Comparison of ENCODE assay signal across 35 cellular contexts in genomic region chr11:105429421-105429965, GRCh38.
"Had no signal": no experiment of that assay in that cellular context is flagged by ENCODE, and none has a peak within 500 bp of the region (broad histone marks: within the 10 kb centered on the region; RNA-seq: fewer than 3 reads in every experiment).

No MANE protein-coding gene starts in this region.

- H3K36me3 ChIP-seq: adrenal gland, esophagus muscularis mucosa, gastrocnemius medialis, heart left ventricle had no signal

- H3K4me1 ChIP-seq: adrenal gland, body of pancreas, esophagus muscularis mucosa, foreskin keratinocyte, gastrocnemius medialis, heart left ventricle had no signal

- H3K4me3 ChIP-seq: adrenal gland, body of pancreas, esophagus muscularis mucosa, gastrocnemius medialis, heart left ventricle had no signal

- ATAC-seq: activated CD4-positive, alpha-beta T cell treated with anti-CD3 and anti-CD28 coated beads for 36 hours; activated CD8-positive, alpha-beta memory T cell treated with anti-CD3 and anti-CD28 coated beads, Interleukin-2, amount 10 ng/mL, durations not matched to agents 7 days and 5 days; activated CD8-positive, alpha-beta T cell treated with anti-CD3 and anti-CD28 coated beads, Interleukin-2, amount 10 ng/mL, durations not matched to agents 7 days and 5 days; activated naive CD8-positive, alpha-beta T cell treated with anti-CD3 and anti-CD28 coated beads, Interleukin-2, amount 50 U/mL, for 24 hours; body of pancreas; effector memory CD8-positive, alpha-beta T cell; gastrocnemius medialis; heart left ventricle; T-helper 17 cell had no signal

- DNase-seq: activated CD4-positive, alpha-beta memory T cell treated with anti-CD3 and anti-CD28 coated beads for 36 hours; activated CD4-positive, alpha-beta T cell treated with anti-CD3 and anti-CD28 coated beads for 36 hours; activated CD4-positive, alpha-beta T cell treated with anti-CD3 and anti-CD28 coated beads, Interleukin-2, amount 10 ng/mL, durations not matched to agents 24 days and 14 days; activated CD4-positive, CD25-positive, alpha-beta regulatory T cell; activated CD4-positive, CD25-positive, alpha-beta regulatory T cell treated with anti-CD3 and anti-CD28 coated beads, Interleukin-2, amount 50 U/mL, for 72 hours; activated CD8-positive, alpha-beta memory T cell treated with anti-CD3 and anti-CD28 coated beads, Interleukin-2, amount 10 ng/mL, durations not matched to agents 7 days and 5 days; activated CD8-positive, alpha-beta memory T cell treated with anti-CD3 and anti-CD28 coated beads, Interleukin-2, amount 50 U/mL, for 4 hours; activated CD8-positive, alpha-beta T cell treated with anti-CD3 and anti-CD28 coated beads, Interleukin-2, amount 10 ng/mL, durations not matched to agents 7 days and 5 days; activated effector memory CD4-positive, alpha-beta T cell treated with anti-CD3 and anti-CD28 coated beads, Interleukin-2, amount 50 U/mL, for 16 hours; activated naive CD4-positive, alpha-beta T cell treated with anti-CD3 and anti-CD28 coated beads for 36 hours; activated naive CD8-positive, alpha-beta T cell treated with anti-CD3 and anti-CD28 coated beads for 36 hours; activated naive CD8-positive, alpha-beta T cell treated with anti-CD3 and anti-CD28 coated beads, Interleukin-2, amount 50 U/mL, for 24 hours; activated T-cell treated with anti-CD3 and anti-CD28 coated beads, Interleukin-2, amount 50 U/mL, for 1 hour; activated T-cell treated with anti-CD3 and anti-CD28 coated beads, Interleukin-2, amount 50 U/mL, for 48 hours; adrenal gland; amygdala; aorta; body of pancreas; caudate nucleus; cortex of kidney; dermis blood vessel endothelial cell; effector CD4-positive, alpha-beta T cell; effector memory CD8-positive, alpha-beta T cell; erythroblast; gastrocnemius medialis; glutamatergic neuron; heart left ventricle; T-helper 17 cell; T1000 had no signal

- H3K36me3 Mint-ChIP-seq: activated CD4-positive, alpha-beta memory T cell treated with anti-CD3 and anti-CD28 coated beads for 36 hours; activated CD8-positive, alpha-beta memory T cell treated with anti-CD3 and anti-CD28 coated beads, Interleukin-2, amount 10 ng/mL, durations not matched to agents 7 days and 5 days; activated naive CD4-positive, alpha-beta T cell treated with anti-CD3 and anti-CD28 coated beads, Interleukin-2, amount 50 U/mL, for 24 hours; activated naive CD8-positive, alpha-beta T cell treated with anti-CD3 and anti-CD28 coated beads for 36 hours had no signal

- H3K9me3 Mint-ChIP-seq: activated CD4-positive, alpha-beta memory T cell treated with anti-CD3 and anti-CD28 coated beads for 36 hours; activated CD4-positive, alpha-beta T cell treated with anti-CD3 and anti-CD28 coated beads, Interleukin-2, amount 10 ng/mL, durations not matched to agents 24 days and 14 days; activated naive CD4-positive, alpha-beta T cell treated with anti-CD3 and anti-CD28 coated beads for 36 hours; activated naive CD4-positive, alpha-beta T cell treated with anti-CD3 and anti-CD28 coated beads, Interleukin-2, amount 50 U/mL, for 24 hours; activated naive CD8-positive, alpha-beta T cell treated with anti-CD3 and anti-CD28 coated beads for 36 hours; activated naive CD8-positive, alpha-beta T cell treated with anti-CD3 and anti-CD28 coated beads, Interleukin-2, amount 50 U/mL, for 24 hours; activated T-helper 1 cell treated with anti-CD3 and anti-CD28 coated beads, Interleukin-12 subunit alpha, Interleukin-12 subunit beta, Interleukin-2, Interleukin-4 antibody, amounts not matched to agents 30 ng/mL and 10 ng/mL and 1 ng/mL, durations not matched to agents 14 hours and 24 hours and 36 hours; activated T-helper 2 cell treated with anti-CD3 and anti-CD28 coated beads, Interferon-gamma antibody, Interleukin-2, Interleukin-4, amounts not matched to agents 10 μg/mL and 5 μg/mL and 100 μg/mL, durations not matched to agents 14 hours and 24 hours and 36 hours; effector memory CD8-positive, alpha-beta T cell; T-helper 2 cell treated with Interferon-gamma antibody and Interleukin-4, amounts not matched to agents 5 μg/mL and 100 μg/mL, for 36 hours had no signal

- H3K27me3 Mint-ChIP-seq: activated CD4-positive, alpha-beta T cell treated with anti-CD3 and anti-CD28 coated beads for 36 hours; activated CD4-positive, alpha-beta T cell treated with anti-CD3 and anti-CD28 coated beads, Interleukin-2, amount 10 ng/mL, durations not matched to agents 24 days and 14 days; activated CD8-positive, alpha-beta memory T cell treated with anti-CD3 and anti-CD28 coated beads, Interleukin-2, amount 10 ng/mL, durations not matched to agents 7 days and 5 days; activated naive CD4-positive, alpha-beta T cell treated with anti-CD3 and anti-CD28 coated beads, Interleukin-2, amount 50 U/mL, for 24 hours; activated naive CD8-positive, alpha-beta T cell treated with anti-CD3 and anti-CD28 coated beads for 36 hours; activated naive CD8-positive, alpha-beta T cell treated with anti-CD3 and anti-CD28 coated beads, Interleukin-2, amount 50 U/mL, for 24 hours; effector memory CD8-positive, alpha-beta T cell; T-helper 17 cell had no signal

- H3K27ac Mint-ChIP-seq: activated CD4-positive, alpha-beta memory T cell treated with anti-CD3 and anti-CD28 coated beads for 36 hours; activated CD4-positive, alpha-beta T cell treated with anti-CD3 and anti-CD28 coated beads for 36 hours; activated CD4-positive, alpha-beta T cell treated with anti-CD3 and anti-CD28 coated beads, Interleukin-2, amount 10 ng/mL, durations not matched to agents 24 days and 14 days; activated CD8-positive, alpha-beta memory T cell treated with anti-CD3 and anti-CD28 coated beads, Interleukin-2, amount 10 ng/mL, durations not matched to agents 7 days and 5 days; activated CD8-positive, alpha-beta T cell treated with anti-CD3 and anti-CD28 coated beads, Interleukin-2, amount 10 ng/mL, durations not matched to agents 7 days and 5 days; activated naive CD4-positive, alpha-beta T cell treated with anti-CD3 and anti-CD28 coated beads for 36 hours; activated naive CD4-positive, alpha-beta T cell treated with anti-CD3 and anti-CD28 coated beads, Interleukin-2, amount 50 U/mL, for 24 hours; activated naive CD8-positive, alpha-beta T cell treated with anti-CD3 and anti-CD28 coated beads for 36 hours; activated naive CD8-positive, alpha-beta T cell treated with anti-CD3 and anti-CD28 coated beads, Interleukin-2, amount 50 U/mL, for 24 hours; activated T-helper 1 cell treated with anti-CD3 and anti-CD28 coated beads, Interleukin-12 subunit alpha, Interleukin-12 subunit beta, Interleukin-2, Interleukin-4 antibody, amounts not matched to agents 30 ng/mL and 10 ng/mL and 1 ng/mL, durations not matched to agents 14 hours and 24 hours and 36 hours; activated T-helper 2 cell treated with anti-CD3 and anti-CD28 coated beads, Interferon-gamma antibody, Interleukin-2, Interleukin-4, amounts not matched to agents 10 μg/mL and 5 μg/mL and 100 μg/mL, durations not matched to agents 14 hours and 24 hours and 36 hours; effector memory CD8-positive, alpha-beta T cell; T-helper 17 cell; T-helper 2 cell treated with Interferon-gamma antibody and Interleukin-4, amounts not matched to agents 5 μg/mL and 100 μg/mL, for 36 hours had no signal

- H3K27ac ChIP-seq: adrenal gland, body of pancreas, esophagus muscularis mucosa, foreskin keratinocyte, gastrocnemius medialis, heart left ventricle had no signal

- H3K4me3 Mint-ChIP-seq: activated CD4-positive, alpha-beta memory T cell treated with anti-CD3 and anti-CD28 coated beads for 36 hours; activated CD4-positive, alpha-beta T cell treated with anti-CD3 and anti-CD28 coated beads for 36 hours; activated CD4-positive, alpha-beta T cell treated with anti-CD3 and anti-CD28 coated beads, Interleukin-2, amount 10 ng/mL, durations not matched to agents 24 days and 14 days; activated CD8-positive, alpha-beta memory T cell treated with anti-CD3 and anti-CD28 coated beads, Interleukin-2, amount 10 ng/mL, durations not matched to agents 7 days and 5 days; activated CD8-positive, alpha-beta T cell treated with anti-CD3 and anti-CD28 coated beads, Interleukin-2, amount 10 ng/mL, durations not matched to agents 7 days and 5 days; activated naive CD4-positive, alpha-beta T cell treated with anti-CD3 and anti-CD28 coated beads for 36 hours; activated naive CD4-positive, alpha-beta T cell treated with anti-CD3 and anti-CD28 coated beads, Interleukin-2, amount 50 U/mL, for 24 hours; activated naive CD8-positive, alpha-beta T cell treated with anti-CD3 and anti-CD28 coated beads for 36 hours; activated naive CD8-positive, alpha-beta T cell treated with anti-CD3 and anti-CD28 coated beads, Interleukin-2, amount 50 U/mL, for 24 hours; activated T-helper 1 cell treated with anti-CD3 and anti-CD28 coated beads, Interleukin-12 subunit alpha, Interleukin-12 subunit beta, Interleukin-2, Interleukin-4 antibody, amounts not matched to agents 30 ng/mL and 10 ng/mL and 1 ng/mL, durations not matched to agents 14 hours and 24 hours and 36 hours; effector memory CD8-positive, alpha-beta T cell; T-helper 17 cell; T-helper 2 cell treated with Interferon-gamma antibody and Interleukin-4, amounts not matched to agents 5 μg/mL and 100 μg/mL, for 36 hours had no signal

- H3K9me3 ChIP-seq: adrenal gland, body of pancreas, esophagus muscularis mucosa, gastrocnemius medialis had no signal

- H3K27me3 ChIP-seq: adrenal gland, body of pancreas, esophagus muscularis mucosa, foreskin keratinocyte, gastrocnemius medialis, heart left ventricle had no signal

- H3K4me1 Mint-ChIP-seq: activated CD4-positive, alpha-beta T cell treated with anti-CD3 and anti-CD28 coated beads for 36 hours; activated CD4-positive, alpha-beta T cell treated with anti-CD3 and anti-CD28 coated beads, Interleukin-2, amount 10 ng/mL, durations not matched to agents 24 days and 14 days; activated CD8-positive, alpha-beta memory T cell treated with anti-CD3 and anti-CD28 coated beads, Interleukin-2, amount 10 ng/mL, durations not matched to agents 7 days and 5 days; activated naive CD4-positive, alpha-beta T cell treated with anti-CD3 and anti-CD28 coated beads, Interleukin-2, amount 50 U/mL, for 24 hours; activated naive CD8-positive, alpha-beta T cell treated with anti-CD3 and anti-CD28 coated beads for 36 hours; activated naive CD8-positive, alpha-beta T cell treated with anti-CD3 and anti-CD28 coated beads, Interleukin-2, amount 50 U/mL, for 24 hours; T-helper 17 cell had no signal
